ENCODE assay signal across 8 cellular contexts in genomic region chr19:34173145-34173956, GRCh38. TPM values are rescaled to one million over a fixed set of nuclear protein-coding genes. Genes with fewer than 3 reads are reported as not detected.
DNase-seq lines count a peak whose midpoint lies in the region; ATAC-seq, FAIRE-seq and TF ChIP-seq lines count a peak whose summit lies in the region.

No MANE protein-coding gene starts in this region.

- no peaks in the 10 kb centered on the region for H3K9me3 ChIP-seq in A549

- peak overlapping the region; percentile 97 for H3K4me2 ChIP-seq in A549

- no peaks in the 10 kb centered on the region for H3K27me3 Mint-ChIP-seq in activated naive CD8-positive, alpha-beta T cell
- H3K27me3 Mint-ChIP-seq in progenitor cell of endocrine pancreas, result no peaks in the 10 kb centered on the region

- H3K4me1 ChIP-seq in A549, result peaks cover 51% of the 10 kb centered on the region

- intact Hi-C loops in left cardiac atrium (cut with DNase I), result no loop called here

- no peak for TF ChIP-seq POLR2A in A549 (IDR thresholded peaks at IDR 0.05; ENCODE audit: low read length)

- H3K36me3 Mint-ChIP-seq in activated naive CD8-positive, alpha-beta T cell, result no peaks in the 10 kb centered on the region
- H3K36me3 Mint-ChIP-seq in progenitor cell of endocrine pancreas (ENCODE audit: insufficient read depth), result peaks cover 1% of the 10 kb centered on the region

- TF ChIP-seq CTCF in A549 (IDR thresholded peaks at IDR 0.05) (no peak), GM12873 (IDR thresholded peaks at IDR 0.05; ENCODE audit: insufficient read depth, low read depth, low read length, missing control alignments) (peak; percentile 30), progenitor cell of endocrine pancreas (IDR thresholded peaks at IDR 0.05; ENCODE audit: unreplicated experiment) (peak; percentile 40)

- peak overlapping the region; percentile 96 for H3K4me3 Mint-ChIP-seq in activated naive CD8-positive, alpha-beta T cell
- peak overlapping the region; percentile 85 for H3K4me3 Mint-ChIP-seq in progenitor cell of endocrine pancreas (ENCODE audit: low read depth)

- peak overlapping the region; percentile 99 for H3K27ac Mint-ChIP-seq in activated naive CD8-positive, alpha-beta T cell
- peak overlapping the region; percentile 98 for H3K27ac Mint-ChIP-seq in progenitor cell of endocrine pancreas

- H3K4me1 Mint-ChIP-seq in activated naive CD8-positive, alpha-beta T cell (ENCODE audit: low read depth), result peaks cover 56% of the 10 kb centered on the region
- peaks cover 36% of the 10 kb centered on the region for H3K4me1 Mint-ChIP-seq in progenitor cell of endocrine pancreas (ENCODE audit: low read depth)

- peak; percentile 46 to 70 for ATAC-seq in A549
- ATAC-seq in left cardiac atrium, result peak; percentile 9 to 22

- DNase-seq in A549 (ENCODE audit: low read depth in 1 of 2, low spot score in 1 of 2) (peak; percentile 69 to 70), NCI-H526 treated with DMSO at 0.1 percent for 48 hours (lab: John Stamatoyannopoulos, UW) (peak; percentile 49), left cardiac atrium (peak; percentile 49), progenitor cell of endocrine pancreas (ENCODE audit: low spot score, unreplicated experiment) (peak; percentile 18), KG1 (lab: John Stamatoyannopoulos, UW) (no peak)
- DNase-seq in central memory CD4-positive, alpha-beta T cell, result no peak

- POLR2A ChIA-PET in A549 (lab: Yijun Ruan, JAX), result interaction anchor here (0.5 to 3.4 kb wide), 10 partner anchors 9 to 1128 kb away, joined by 3 to 21 read pairs (median 6); partner anchors contain the start of genes CEBPA and KCTD15

- H3K9me3 Mint-ChIP-seq in activated naive CD8-positive, alpha-beta T cell (ENCODE audit: low read depth), result no peaks in the 10 kb centered on the region
- H3K9me3 Mint-ChIP-seq in progenitor cell of endocrine pancreas (ENCODE audit: low read depth), result no peaks in the 10 kb centered on the region

- TF ChIP-seq RAD21 in A549 (conservative IDR thresholded peaks at IDR 0.05 in 1 of 2, IDR thresholded peaks at IDR 0.05 in 1 of 2), result no peak

- TF ChIP-seq EP300 in A549 (IDR thresholded peaks at IDR 0.05), result no peak

- FAIRE-seq in A549 (lab: Jason Lieb, UNC), result peak; percentile 56

- WGBS in A549 (ENCODE audit: missing lambda C conversion rate), result 2% methylated on average over 26 of the region's 26 CpGs

- peak overlapping the region; percentile 67 for H3K4me3 ChIP-seq in A549

- peak overlapping the region; percentile 94 to 95 for H3K27ac ChIP-seq in A549

- CTCF ChIA-PET in A549 (lab: Yijun Ruan, JAX), result interaction anchor here (0.7 to 2.5 kb wide), 19 partner anchors 10 to 395 kb away, joined by 3 to 14 read pairs (median 3); no protein-coding TSS in a partner anchor

TF ChIP-seq in A549, 52 proteins besides CTCF, POLR2A, EP300 and RAD21 (continues in another document):
- TF ChIP-seq TFCP2L1 (CRISPR knock-in tag; IDR thresholded peaks at IDR 0.05) (no peak), HMGXB4 (CRISPR knock-in tag; IDR thresholded peaks at IDR 0.05; ENCODE audit: borderline replicate concordance) (no peak), HOXB5 (CRISPR knock-in tag; IDR thresholded peaks at IDR 0.05) (no peak), CHD2 (IDR thresholded peaks at IDR 0.05; ENCODE audit: low read length, partially characterized antibody) (no peak), HES2 (IDR thresholded peaks at IDR 0.05) (no peak), RCOR1 (IDR thresholded peaks at IDR 0.05; ENCODE audit: low read depth, low read length) (no peak), CBX8 (IDR thresholded peaks at IDR 0.05) (no peak), EHF (CRISPR knock-in tag; IDR thresholded peaks at IDR 0.05) (no peak), SMC3 (IDR thresholded peaks at IDR 0.05) (no peak), ZNF302 (CRISPR knock-in tag; IDR thresholded peaks at IDR 0.05) (no peak), PHF8 (IDR thresholded peaks at IDR 0.05; ENCODE audit: borderline replicate concordance, low read depth) (no peak; the same call in 1 of the 2 replicates), HOXB13 (CRISPR knock-in tag; IDR thresholded peaks at IDR 0.05; ENCODE audit: low read depth) (no peak), MYC (IDR thresholded peaks at IDR 0.05; ENCODE audit: borderline replicate concordance, low read length) (no peak), NR3C1 (IDR thresholded peaks at IDR 0.05) (no peak), FOSL2 (IDR thresholded peaks at IDR 0.05) (no peak), FOSL2 (CRISPR knock-in tag; IDR thresholded peaks at IDR 0.05) (no peak; the same call in 1 of the 2 replicates), NFE2L2 (conservative IDR thresholded peaks at IDR 0.05; ENCODE audit: low read length) (no peak), HDAC2 (IDR thresholded peaks at IDR 0.05) (no peak), GATA3 (IDR thresholded peaks at IDR 0.05; ENCODE audit: borderline replicate concordance) (peak; percentile 26; the same call in 1 of the 2 replicates), BHLHE40 (IDR thresholded peaks at IDR 0.05; ENCODE audit: low read depth, low read length) (no peak), RNF2 (IDR thresholded peaks at IDR 0.05; ENCODE audit: borderline replicate concordance, low read depth) (0 out of 2 replicates have a peak, but pooled peaks have one; percentile 19), PBX3 (IDR thresholded peaks at IDR 0.05) (no peak), TP53 (CRISPR knock-in tag; IDR thresholded peaks at IDR 0.05) (no peak), ESRRA (IDR thresholded peaks at IDR 0.05; ENCODE audit: borderline replicate concordance, low read length) (no peak), KDM1A (IDR thresholded peaks at IDR 0.05; ENCODE audit: low read depth) (no peak), CHD4 (IDR thresholded peaks at IDR 0.05; ENCODE audit: borderline replicate concordance) (no peak), JUN (IDR thresholded peaks at IDR 0.05) (no peak), POLR2AphosphoS2 (conservative IDR thresholded peaks at IDR 0.05; ENCODE audit: low read length) (no peak), KDM5A (IDR thresholded peaks at IDR 0.05) (no peak), JUNB (IDR thresholded peaks at IDR 0.05) (no peak), REST (IDR thresholded peaks at IDR 0.05) (no peak)

RNA-seq across cellular contexts. Expression of gene LSM14A, which starts 1.0 kb away (rescaled TPM):
- polyA plus RNA-seq in A549 (2011; rRNA removed) (264 and 278 TPM in 2 replicates), A549 (2017; fragmentation: RNase III; extraction: RNeasy Plus Mini Kit Qiagen cat#74134 plus additional on column Dnase treatment) (227 to 253 TPM (median 241 TPM) in 3 replicates)
- 272 and 304 TPM in 2 replicates for polyA plus RNA-seq in A549 (2012; cell fraction: cytosol; rRNA removed)
- 99.0 and 113 TPM in 2 replicates for polyA plus RNA-seq in A549 (2012; cell fraction: nucleus; rRNA removed)
- 269 and 305 TPM in 2 replicates for polyA minus RNA-seq in A549 (2011; rRNA and poly(A)+ RNA removed)
- total RNA-seq in left cardiac atrium (10 to 100 TPM; 77.3 to 83.4 TPM), progenitor cell of endocrine pancreas (120 and 133 TPM in 2 replicates)

Comparison
In these comparisons a context has a peak if more than half of its experiments do, and no peak if none do; other contexts are left out.
1. DNase-seq: peak in A549 (2 of 2), NCI-H526 treated with DMSO at 0.1 percent for 48 hours (single experiment), left cardiac atrium (single experiment) and progenitor cell of endocrine pancreas (single experiment); none in central memory CD4-positive, alpha-beta T cell (single experiment) and KG1 (single experiment).